ENCODE assay signal across 27 cellular contexts in the genomic region with DNA sequence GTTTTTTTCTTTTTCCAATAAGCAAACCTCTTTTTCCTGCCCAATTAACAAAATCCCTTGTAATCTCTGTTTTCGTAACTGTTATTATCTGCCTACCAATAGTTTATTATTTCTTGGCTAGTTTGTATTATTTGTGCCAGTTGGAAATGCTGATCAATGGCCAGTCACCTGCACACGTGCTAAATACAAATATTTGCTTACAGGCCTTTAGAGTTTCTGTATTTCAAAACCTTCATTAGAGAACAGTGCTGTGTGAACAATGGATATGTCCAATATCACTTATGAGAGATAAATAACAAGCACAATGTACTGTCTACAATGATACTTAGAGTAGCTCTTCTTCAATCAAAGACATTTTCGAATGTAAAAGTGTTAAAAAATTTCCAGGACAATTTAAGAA.
"Had no signal": no experiment of that assay in that cellular context is flagged by ENCODE, and none has a peak within 500 bp of the region (broad histone marks: within the 10 kb centered on the region; RNA-seq: fewer than 3 reads in every experiment).

No MANE protein-coding gene starts in this region.

- FAIRE-seq: K562 had no signal

- H3K4me3 Mint-ChIP-seq: activated CD4-positive, alpha-beta memory T cell treated with anti-CD3 and anti-CD28 coated beads, Interleukin-2, amount 10 ng/mL, durations not matched to agents 7 days and 5 days; activated CD8-positive, alpha-beta memory T cell treated with anti-CD3 and anti-CD28 coated beads, Interleukin-2, amount 10 ng/mL, durations not matched to agents 7 days and 5 days; activated naive CD4-positive, alpha-beta T cell treated with anti-CD3 and anti-CD28 coated beads, Interleukin-2, amount 10 ng/mL, durations not matched to agents 7 days and 5 days; activated naive CD8-positive, alpha-beta T cell treated with anti-CD3 and anti-CD28 coated beads, Interleukin-2, amount 10 ng/mL, durations not matched to agents 7 days and 5 days; central memory CD8-positive, alpha-beta T cell had no signal

- DNase-seq: activated CD4-positive, alpha-beta memory T cell treated with anti-CD3 and anti-CD28 coated beads, Interleukin-2, amount 10 ng/mL, durations not matched to agents 7 days and 5 days; activated CD4-positive, alpha-beta T cell treated with anti-CD3 and anti-CD28 coated beads for 1 hour; activated CD4-positive, alpha-beta T cell treated with anti-CD3 and anti-CD28 coated beads for 48 hours; activated CD4-positive, CD25-positive, alpha-beta regulatory T cell; activated CD8-positive, alpha-beta memory T cell treated with anti-CD3 and anti-CD28 coated beads for 24 hours; activated CD8-positive, alpha-beta memory T cell treated with anti-CD3 and anti-CD28 coated beads, Interleukin-2, amount 10 ng/mL, durations not matched to agents 7 days and 5 days; activated CD8-positive, alpha-beta memory T cell treated with anti-CD3 and anti-CD28 coated beads, Interleukin-2, amount 50 U/mL, for 48 hours; activated effector memory CD4-positive, alpha-beta T cell treated with Interleukin-2 at 50 U/mL for 16 hours; activated naive CD4-positive, alpha-beta T cell treated with anti-CD3 and anti-CD28 coated beads, Interleukin-2, amount 10 ng/mL, durations not matched to agents 7 days and 5 days; activated naive CD8-positive, alpha-beta T cell treated with anti-CD3 and anti-CD28 coated beads, Interleukin-2, amount 10 ng/mL, durations not matched to agents 7 days and 5 days; activated T-cell treated with anti-CD3 and anti-CD28 coated beads, Interleukin-2, amount 50 U/mL, for 48 hours; amygdala; NCI-H1092 treated with DMSO at 0.1 percent for 48 hours; NCI-H1436 treated with DMSO at 0.1 percent for 48 hours; NCI-H2081 treated with DMSO at 0.1 percent for 48 hours; NCI-H345; NCI-H526 treated with DMSO at 0.1 percent for 48 hours; SHP77; SJCRH30; T1000; WERI-Rb-1 had no signal

- H3K4me1 ChIP-seq: ascending aorta, SJCRH30 had no signal

- H3K36me3 ChIP-seq: ascending aorta, cardiac muscle cell, SJCRH30, WERI-Rb-1 had no signal

- H3K4me3 ChIP-seq: ascending aorta, cardiac muscle cell, K562, SJCRH30, SK-N-MC had no signal

- ATAC-seq: activated CD8-positive, alpha-beta memory T cell treated with anti-CD3 and anti-CD28 coated beads, Interleukin-2, amount 10 ng/mL, durations not matched to agents 7 days and 5 days; K562; Panc1 had no signal

- H3K27ac Mint-ChIP-seq: activated CD4-positive, alpha-beta memory T cell treated with anti-CD3 and anti-CD28 coated beads, Interleukin-2, amount 10 ng/mL, durations not matched to agents 7 days and 5 days; activated CD8-positive, alpha-beta memory T cell treated with anti-CD3 and anti-CD28 coated beads, Interleukin-2, amount 10 ng/mL, durations not matched to agents 7 days and 5 days; activated naive CD4-positive, alpha-beta T cell treated with anti-CD3 and anti-CD28 coated beads, Interleukin-2, amount 10 ng/mL, durations not matched to agents 7 days and 5 days; activated naive CD8-positive, alpha-beta T cell treated with anti-CD3 and anti-CD28 coated beads, Interleukin-2, amount 10 ng/mL, durations not matched to agents 7 days and 5 days had no signal

- H3K9me3 ChIP-seq: ascending aorta, SJCRH30 had no signal

- H3K27me3 ChIP-seq: ascending aorta, cardiac muscle cell, SJCRH30 had no signal

- H3K27me3 Mint-ChIP-seq: central memory CD8-positive, alpha-beta T cell had no signal

- H3K9me3 Mint-ChIP-seq: activated CD4-positive, alpha-beta memory T cell treated with anti-CD3 and anti-CD28 coated beads, Interleukin-2, amount 10 ng/mL, durations not matched to agents 7 days and 5 days; activated naive CD4-positive, alpha-beta T cell treated with anti-CD3 and anti-CD28 coated beads, Interleukin-2, amount 10 ng/mL, durations not matched to agents 7 days and 5 days; central memory CD8-positive, alpha-beta T cell had no signal

- H3K27ac ChIP-seq: ascending aorta, cardiac muscle cell, SJCRH30, SK-N-MC, WERI-Rb-1 had no signal
